ENCODE assay signal across 2 cellular contexts in the genomic region with DNA sequence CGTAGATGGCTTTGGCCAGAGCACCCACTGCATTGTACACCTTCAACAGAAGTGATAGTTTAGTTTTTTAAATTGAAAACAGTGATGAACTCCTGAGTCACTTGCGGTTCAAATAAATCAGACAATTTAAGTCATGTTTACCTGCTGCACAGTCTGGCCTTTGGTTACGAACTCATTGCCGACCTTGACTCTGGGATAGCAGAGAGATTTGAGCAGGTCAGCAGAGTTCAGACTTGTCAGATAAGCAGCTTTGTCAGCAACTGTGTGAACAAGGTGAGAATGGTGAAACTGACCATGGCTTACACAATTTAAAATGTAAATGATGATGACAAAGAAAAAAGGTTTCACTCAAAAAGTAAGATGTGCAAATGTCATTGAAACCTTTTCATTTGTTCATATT.
A peak's percentile ranks its signal among the peaks of the same experiment; 100 is the strongest.
TF ChIP-seq lines count a peak whose summit lies in the region.

No MANE protein-coding gene starts in this region.

TF ChIP-seq in HepG2, 621 proteins besides CTCF, POLR2A, EP300 and RAD21 (continues in another document):
- TF ChIP-seq JARID2 (CRISPR knock-in tag; IDR thresholded peaks at IDR 0.05; ENCODE audit: insufficient replicate concordance): no peak
- peak; percentile 79; the same call in 1 of the 2 replicates for TF ChIP-seq HMG20A (CRISPR knock-in tag; IDR thresholded peaks at IDR 0.05; ENCODE audit: borderline replicate concordance)
- TF ChIP-seq ZNF552 (CRISPR knock-in tag; IDR thresholded peaks at IDR 0.05; ENCODE audit: borderline replicate concordance): no peak
- peak; percentile 74 for TF ChIP-seq NR2F6 (IDR thresholded peaks at IDR 0.05)
- peak; percentile 73; the same call in 1 of the 2 replicates for TF ChIP-seq NR2F6 (CRISPR knock-in tag; IDR thresholded peaks at IDR 0.05)
- no peak for TF ChIP-seq RORA (CRISPR knock-in tag; IDR thresholded peaks at IDR 0.05)
- TF ChIP-seq ZNF7 (CRISPR knock-in tag; IDR thresholded peaks at IDR 0.05): 0 out of 2 replicates have a peak, but pooled peaks have one; percentile 28
- TF ChIP-seq MAFF (IDR thresholded peaks at IDR 0.05; ENCODE audit: low read depth, low read length): peak; percentile 75
- no peak for TF ChIP-seq SOX6 (IDR thresholded peaks at IDR 0.05)
- peak; percentile 82 for TF ChIP-seq SOX6 (CRISPR knock-in tag; IDR thresholded peaks at IDR 0.05)
- no peak for TF ChIP-seq CENPT (CRISPR knock-in tag; IDR thresholded peaks at IDR 0.05; ENCODE audit: low read depth)
- TF ChIP-seq ZNF33A (CRISPR knock-in tag; IDR thresholded peaks at IDR 0.05; ENCODE audit: borderline replicate concordance): no peak
- no peak for TF ChIP-seq YY1 (IDR thresholded peaks at IDR 0.05; ENCODE audit: insufficient read depth, insufficient replicate concordance, low read depth, low read length)
- TF ChIP-seq HOXA7 (CRISPR knock-in tag; IDR thresholded peaks at IDR 0.05): no peak
- TF ChIP-seq ZNF451 (CRISPR knock-in tag; IDR thresholded peaks at IDR 0.05): no peak
- peak; percentile 69 to 80 for TF ChIP-seq MAFK (conservative IDR thresholded peaks at IDR 0.05 in 1 of 2, IDR thresholded peaks at IDR 0.05 in 1 of 2; ENCODE audit: low read length in 2 of 2)
- no peak for TF ChIP-seq SP4 (CRISPR knock-in tag; IDR thresholded peaks at IDR 0.05)
- TF ChIP-seq NCOA2 (CRISPR knock-in tag; IDR thresholded peaks at IDR 0.05): peak; percentile 30; the same call in 1 of the 2 replicates
- TF ChIP-seq ZNF256 (CRISPR knock-in tag; conservative IDR thresholded peaks at IDR 0.05): no peak
- TF ChIP-seq ZNF317 (CRISPR knock-in tag; IDR thresholded peaks at IDR 0.05): no peak
- TF ChIP-seq ZKSCAN1 (IDR thresholded peaks at IDR 0.05; ENCODE audit: low read length): no peak
- TF ChIP-seq NR2F1 (CRISPR knock-in tag; IDR thresholded peaks at IDR 0.05): peak; percentile 57 to 64; a peak in 2 of 4 replicates
- no peak for TF ChIP-seq SIN3B (IDR thresholded peaks at IDR 0.05; ENCODE audit: low read length)
- 0 out of 2 replicates have a peak, but pooled peaks have one; percentile 24 for TF ChIP-seq SOX13 (IDR thresholded peaks at IDR 0.05)
- TF ChIP-seq SOX13 (CRISPR knock-in tag; conservative IDR thresholded peaks at IDR 0.05 in 1 of 2, IDR thresholded peaks at IDR 0.05 in 1 of 2): peak in 1 of 2 experiments; percentile 72; a peak in 2 of 4 replicates
- TF ChIP-seq, protein P1, sequence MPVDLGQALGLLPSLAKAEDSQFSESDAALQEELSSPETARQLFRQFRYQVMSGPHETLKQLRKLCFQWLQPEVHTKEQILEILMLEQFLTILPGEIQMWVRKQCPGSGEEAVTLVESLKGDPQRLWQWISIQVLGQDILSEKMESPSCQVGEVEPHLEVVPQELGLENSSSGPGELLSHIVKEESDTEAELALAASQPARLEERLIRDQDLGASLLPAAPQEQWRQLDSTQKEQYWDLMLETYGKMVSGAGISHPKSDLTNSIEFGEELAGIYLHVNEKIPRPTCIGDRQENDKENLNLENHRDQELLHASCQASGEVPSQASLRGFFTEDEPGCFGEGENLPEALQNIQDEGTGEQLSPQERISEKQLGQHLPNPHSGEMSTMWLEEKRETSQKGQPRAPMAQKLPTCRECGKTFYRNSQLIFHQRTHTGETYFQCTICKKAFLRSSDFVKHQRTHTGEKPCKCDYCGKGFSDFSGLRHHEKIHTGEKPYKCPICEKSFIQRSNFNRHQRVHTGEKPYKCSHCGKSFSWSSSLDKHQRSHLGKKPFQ (CRISPR knock-in tag; IDR thresholded peaks at IDR 0.05; ENCODE audit: insufficient replicate concordance): no peak
- TF ChIP-seq ZC3H13 (CRISPR knock-in tag; IDR thresholded peaks at IDR 0.05): no peak
- TF ChIP-seq ZNF12 (CRISPR knock-in tag; IDR thresholded peaks at IDR 0.05): no peak
- no peak for TF ChIP-seq ELF1 (CRISPR knock-in tag; IDR thresholded peaks at IDR 0.05)
- TF ChIP-seq, protein P2, sequence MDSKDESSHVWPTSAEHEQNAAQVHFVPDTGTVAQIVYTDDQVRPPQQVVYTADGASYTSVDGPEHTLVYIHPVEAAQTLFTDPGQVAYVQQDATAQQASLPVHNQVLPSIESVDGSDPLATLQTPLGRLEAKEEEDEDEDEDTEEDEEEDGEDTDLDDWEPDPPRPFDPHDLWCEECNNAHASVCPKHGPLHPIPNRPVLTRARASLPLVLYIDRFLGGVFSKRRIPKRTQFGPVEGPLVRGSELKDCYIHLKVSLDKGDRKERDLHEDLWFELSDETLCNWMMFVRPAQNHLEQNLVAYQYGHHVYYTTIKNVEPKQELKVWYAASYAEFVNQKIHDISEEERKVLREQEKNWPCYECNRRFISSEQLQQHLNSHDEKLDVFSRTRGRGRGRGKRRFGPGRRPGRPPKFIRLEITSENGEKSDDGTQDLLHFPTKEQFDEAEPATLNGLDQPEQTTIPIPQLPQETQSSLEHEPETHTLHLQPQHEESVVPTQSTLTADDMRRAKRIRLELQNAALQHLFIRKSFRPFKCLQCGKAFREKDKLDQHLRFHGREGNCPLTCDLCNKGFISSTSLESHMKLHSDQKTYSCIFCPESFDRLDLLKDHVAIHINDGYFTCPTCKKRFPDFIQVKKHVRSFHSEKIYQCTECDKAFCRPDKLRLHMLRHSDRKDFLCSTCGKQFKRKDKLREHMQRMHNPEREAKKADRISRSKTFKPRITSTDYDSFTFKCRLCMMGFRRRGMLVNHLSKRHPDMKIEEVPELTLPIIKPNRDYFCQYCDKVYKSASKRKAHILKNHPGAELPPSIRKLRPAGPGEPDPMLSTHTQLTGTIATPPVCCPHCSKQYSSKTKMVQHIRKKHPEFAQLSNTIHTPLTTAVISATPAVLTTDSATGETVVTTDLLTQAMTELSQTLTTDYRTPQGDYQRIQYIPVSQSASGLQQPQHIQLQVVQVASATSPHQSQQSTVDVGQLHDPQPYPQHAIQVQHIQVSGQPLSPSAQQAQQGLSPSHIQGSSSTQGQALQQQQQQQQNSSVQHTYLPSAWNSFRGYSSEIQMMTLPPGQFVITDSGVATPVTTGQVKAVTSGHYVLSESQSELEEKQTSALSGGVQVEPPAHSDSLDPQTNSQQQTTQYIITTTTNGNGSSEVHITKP (CRISPR knock-in tag; IDR thresholded peaks at IDR 0.05; ENCODE audit: low read depth): no peak

TF ChIP-seq in H1, 55 proteins besides CTCF, POLR2A, EP300 and RAD21:
- TF ChIP-seq MAFK (IDR thresholded peaks at IDR 0.05; ENCODE audit: low read depth, low read length) (no peak), FOSL1 (IDR thresholded peaks at IDR 0.05; ENCODE audit: insufficient read depth, low read depth, low read length) (no peak), TBP (IDR thresholded peaks at IDR 0.05; ENCODE audit: low read depth, low read length) (no peak), SP4 (IDR thresholded peaks at IDR 0.05; ENCODE audit: low read length) (no peak), EGR1 (IDR thresholded peaks at IDR 0.05; ENCODE audit: borderline replicate concordance, low read depth, low read length) (no peak), CHD1 (IDR thresholded peaks at IDR 0.05; ENCODE audit: low read depth, low read length) (no peak), SAP30 (IDR thresholded peaks at IDR 0.05; ENCODE audit: insufficient read depth, insufficient replicate concordance, low read length) (no peak), KDM1A (IDR thresholded peaks at IDR 0.05; ENCODE audit: borderline replicate concordance, low read length) (no peak), NANOG (IDR thresholded peaks at IDR 0.05; ENCODE audit: insufficient read depth, low read depth, low read length, poor library complexity, severe bottlenecking) (no peak), SUZ12 (IDR thresholded peaks at IDR 0.05; ENCODE audit: low read length) (no peak), SIX5 (IDR thresholded peaks at IDR 0.05; ENCODE audit: low read depth, low read length) (no peak), CTBP2 (IDR thresholded peaks at IDR 0.05; ENCODE audit: borderline replicate concordance, insufficient read depth, insufficient read length, low read length) (no peak), JUND (IDR thresholded peaks at IDR 0.05; ENCODE audit: low read length) (no peak), POLR2AphosphoS5 (IDR thresholded peaks at IDR 0.05; ENCODE audit: low read depth, low read length) (no peak)
- TF ChIP-seq, protein P3, sequence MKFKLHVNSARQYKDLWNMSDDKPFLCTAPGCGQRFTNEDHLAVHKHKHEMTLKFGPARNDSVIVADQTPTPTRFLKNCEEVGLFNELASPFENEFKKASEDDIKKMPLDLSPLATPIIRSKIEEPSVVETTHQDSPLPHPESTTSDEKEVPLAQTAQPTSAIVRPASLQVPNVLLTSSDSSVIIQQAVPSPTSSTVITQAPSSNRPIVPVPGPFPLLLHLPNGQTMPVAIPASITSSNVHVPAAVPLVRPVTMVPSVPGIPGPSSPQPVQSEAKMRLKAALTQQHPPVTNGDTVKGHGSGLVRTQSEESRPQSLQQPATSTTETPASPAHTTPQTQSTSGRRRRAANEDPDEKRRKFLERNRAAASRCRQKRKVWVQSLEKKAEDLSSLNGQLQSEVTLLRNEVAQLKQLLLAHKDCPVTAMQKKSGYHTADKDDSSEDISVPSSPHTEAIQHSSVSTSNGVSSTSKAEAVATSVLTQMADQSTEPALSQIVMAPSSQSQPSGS (IDR thresholded peaks at IDR 0.05; ENCODE audit: low read length): no peak
- TF ChIP-seq, protein P4, sequence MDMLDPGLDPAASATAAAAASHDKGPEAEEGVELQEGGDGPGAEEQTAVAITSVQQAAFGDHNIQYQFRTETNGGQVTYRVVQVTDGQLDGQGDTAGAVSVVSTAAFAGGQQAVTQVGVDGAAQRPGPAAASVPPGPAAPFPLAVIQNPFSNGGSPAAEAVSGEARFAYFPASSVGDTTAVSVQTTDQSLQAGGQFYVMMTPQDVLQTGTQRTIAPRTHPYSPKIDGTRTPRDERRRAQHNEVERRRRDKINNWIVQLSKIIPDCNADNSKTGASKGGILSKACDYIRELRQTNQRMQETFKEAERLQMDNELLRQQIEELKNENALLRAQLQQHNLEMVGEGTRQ (IDR thresholded peaks at IDR 0.05; ENCODE audit: low read length): no peak
- TF ChIP-seq, protein P5, sequence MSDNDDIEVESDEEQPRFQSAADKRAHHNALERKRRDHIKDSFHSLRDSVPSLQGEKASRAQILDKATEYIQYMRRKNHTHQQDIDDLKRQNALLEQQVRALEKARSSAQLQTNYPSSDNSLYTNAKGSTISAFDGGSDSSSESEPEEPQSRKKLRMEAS (IDR thresholded peaks at IDR 0.05): no peak
- TF ChIP-seq, protein P6, sequence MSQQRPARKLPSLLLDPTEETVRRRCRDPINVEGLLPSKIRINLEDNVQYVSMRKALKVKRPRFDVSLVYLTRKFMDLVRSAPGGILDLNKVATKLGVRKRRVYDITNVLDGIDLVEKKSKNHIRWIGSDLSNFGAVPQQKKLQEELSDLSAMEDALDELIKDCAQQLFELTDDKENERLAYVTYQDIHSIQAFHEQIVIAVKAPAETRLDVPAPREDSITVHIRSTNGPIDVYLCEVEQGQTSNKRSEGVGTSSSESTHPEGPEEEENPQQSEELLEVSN (IDR thresholded peaks at IDR 0.05): no peak
